ENCODE assay signal across 15 cellular contexts in the genomic region with DNA sequence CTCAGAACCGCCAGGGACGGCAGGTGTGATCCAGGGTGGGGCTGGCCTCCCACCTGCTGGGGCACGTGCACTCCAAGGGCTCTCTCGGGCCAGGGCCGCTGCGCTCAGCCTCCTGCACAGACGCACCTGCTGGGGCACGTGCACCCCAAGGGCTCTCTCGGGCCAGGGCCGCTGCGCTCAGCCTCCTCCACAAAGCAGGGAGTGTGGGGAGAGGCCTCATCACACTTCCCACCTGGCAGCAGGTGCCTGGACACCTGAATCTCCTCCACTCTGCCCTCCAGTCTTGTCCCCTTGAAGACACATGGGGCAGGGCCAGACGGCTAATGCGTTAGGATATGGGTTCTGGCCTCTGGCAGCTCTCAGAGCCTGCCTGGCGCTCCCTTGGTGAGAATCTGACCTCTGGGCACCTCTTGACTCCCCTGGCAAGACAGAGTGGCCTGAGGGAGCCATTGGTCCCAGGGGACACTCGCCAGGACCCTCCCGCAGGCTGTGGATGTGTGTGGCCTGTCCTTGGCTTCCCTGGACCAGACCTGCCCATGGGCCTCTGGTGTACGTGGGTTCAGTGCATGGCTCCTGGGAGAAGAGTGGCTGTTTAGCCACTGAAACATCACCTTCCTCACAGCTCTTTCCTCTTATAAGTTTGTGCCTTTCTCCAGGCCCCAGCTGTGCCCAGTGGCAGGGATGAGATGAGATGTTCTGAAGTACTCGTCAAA.
DNase-seq lines count a peak whose midpoint lies in the region; ATAC-seq and TF ChIP-seq lines count a peak whose summit lies in the region.
"Had no signal": no experiment of that assay in that cellular context is flagged by ENCODE, and none has a peak within 500 bp of the region (broad histone marks: within the 10 kb centered on the region; RNA-seq: fewer than 3 reads in every experiment).

No MANE protein-coding gene starts in this region.

- H3K4me1 ChIP-seq in sigmoid colon, result no peaks in the 10 kb centered on the region

- H3K27ac Mint-ChIP-seq in activated CD8-positive, alpha-beta memory T cell treated with anti-CD3 and anti-CD28 coated beads, Interleukin-2, amount 10 ng/mL, durations not matched to agents 7 days and 5 days, result no peak overlapping the region
- no peak overlapping the region for H3K27ac Mint-ChIP-seq in type B pancreatic cell
- H3K27ac Mint-ChIP-seq in activated CD4-positive, alpha-beta memory T cell treated with anti-CD3 and anti-CD28 coated beads for 36 hours, result no peak overlapping the region
- H3K27ac Mint-ChIP-seq: activated T-helper 1 cell treated with anti-CD3 and anti-CD28 coated beads, Interleukin-12 subunit alpha, Interleukin-12 subunit beta, Interleukin-2, Interleukin-4 antibody, amounts not matched to agents 30 ng/mL and 10 ng/mL and 1 ng/mL, durations not matched to agents 14 hours and 24 hours and 36 hours; naive B cell; progenitor cell of endocrine pancreas; stimulated activated naive CD8-positive, alpha-beta T cell treated with anti-CD3 and anti-CD28 coated beads, Interleukin-15, amount 100 ng/mL, for 72 hours had no signal

- WGBS in sigmoid colon, 2 donors, result 36 to 77% methylated on average over 18 of the region's 18 CpGs

- H3K36me3 Mint-ChIP-seq in activated CD8-positive, alpha-beta memory T cell treated with anti-CD3 and anti-CD28 coated beads, Interleukin-2, amount 10 ng/mL, durations not matched to agents 7 days and 5 days, result no peaks in the 10 kb centered on the region
- H3K36me3 Mint-ChIP-seq in type B pancreatic cell, result no peaks in the 10 kb centered on the region
- H3K36me3 Mint-ChIP-seq in activated CD4-positive, alpha-beta memory T cell treated with anti-CD3 and anti-CD28 coated beads for 36 hours, result no peaks in the 10 kb centered on the region
- H3K36me3 Mint-ChIP-seq: naive B cell had no signal

- H3K9me3 Mint-ChIP-seq in activated CD8-positive, alpha-beta memory T cell treated with anti-CD3 and anti-CD28 coated beads, Interleukin-2, amount 10 ng/mL, durations not matched to agents 7 days and 5 days (ENCODE audit: low read depth), result no peaks in the 10 kb centered on the region
- H3K9me3 Mint-ChIP-seq in type B pancreatic cell, result no peaks in the 10 kb centered on the region
- H3K9me3 Mint-ChIP-seq in activated CD4-positive, alpha-beta memory T cell treated with anti-CD3 and anti-CD28 coated beads for 36 hours, result no peaks in the 10 kb centered on the region
- H3K9me3 Mint-ChIP-seq: activated T-helper 1 cell treated with anti-CD3 and anti-CD28 coated beads, Interleukin-12 subunit alpha, Interleukin-12 subunit beta, Interleukin-2, Interleukin-4 antibody, amounts not matched to agents 30 ng/mL and 10 ng/mL and 1 ng/mL, durations not matched to agents 14 hours and 24 hours and 36 hours; stimulated activated naive CD8-positive, alpha-beta T cell treated with anti-CD3 and anti-CD28 coated beads, Interleukin-15, amount 100 ng/mL, for 72 hours had no signal

- peaks cover 11% of the 10 kb centered on the region for H3K9me3 ChIP-seq in WERI-Rb-1 (ENCODE audit: severe bottlenecking)
- no peaks in the 10 kb centered on the region for H3K9me3 ChIP-seq in sigmoid colon

- CTCF ChIA-PET in activated CD8-positive, alpha-beta memory T cell treated with anti-CD3 and anti-CD28 coated beads, Interleukin-2, amount 10 ng/mL, durations not matched to agents 7 days and 5 days (lab: Charles Lee), result no interaction called here
- CTCF ChIA-PET in activated CD4-positive, alpha-beta memory T cell treated with anti-CD3 and anti-CD28 coated beads for 36 hours (lab: Charles Lee), result no interaction called here

- no peaks in the 10 kb centered on the region for H3K36me3 ChIP-seq in WERI-Rb-1
- no peaks in the 10 kb centered on the region for H3K36me3 ChIP-seq in sigmoid colon

- no peak for TF ChIP-seq EP300 in sigmoid colon (IDR thresholded peaks at IDR 0.05)

- peak; percentile 38 for DNase-seq in activated CD8-positive, alpha-beta memory T cell treated with anti-CD3 and anti-CD28 coated beads, Interleukin-2, amount 10 ng/mL, durations not matched to agents 7 days and 5 days
- no peak for DNase-seq in activated CD8-positive, alpha-beta memory T cell treated with anti-CD3 and anti-CD28 coated beads, Interleukin-2, amount 50 U/mL, for 4 hours
- DNase-seq in NCI-H2107 (lab: John Stamatoyannopoulos, UW), result peak; percentile 33
- DNase-seq in WERI-Rb-1, result no peak
- DNase-seq in sigmoid colon, result peak; percentile 53
- no peak for DNase-seq in type B pancreatic cell (ENCODE audit: extremely low spot score, unreplicated experiment)
- no peak for DNase-seq in activated CD4-positive, alpha-beta memory T cell treated with anti-CD3 and anti-CD28 coated beads for 36 hours
- DNase-seq: activated CD4-positive, alpha-beta T cell treated with anti-CD3 and anti-CD28 coated beads, Interleukin-2, amount 50 U/mL, for 1 hour; foreskin fibroblast; naive B cell; stimulated activated naive CD8-positive, alpha-beta T cell treated with anti-CD3 and anti-CD28 coated beads, Interleukin-15, amount 100 ng/mL, for 72 hours; T-helper 9 cell had no signal

- H3K27ac ChIP-seq in WERI-Rb-1 (peak overlapping the region; percentile 91), sigmoid colon (no peak overlapping the region)

- H3K27me3 Mint-ChIP-seq in activated CD8-positive, alpha-beta memory T cell treated with anti-CD3 and anti-CD28 coated beads, Interleukin-2, amount 10 ng/mL, durations not matched to agents 7 days and 5 days, result no peaks in the 10 kb centered on the region
- peaks cover 3% of the 10 kb centered on the region for H3K27me3 Mint-ChIP-seq in type B pancreatic cell
- peaks cover 4% of the 10 kb centered on the region for H3K27me3 Mint-ChIP-seq in activated CD4-positive, alpha-beta memory T cell treated with anti-CD3 and anti-CD28 coated beads for 36 hours
- H3K27me3 Mint-ChIP-seq: progenitor cell of endocrine pancreas had no signal

- TF ChIP-seq POLR2A in sigmoid colon (IDR thresholded peaks at IDR 0.05), result no peak

- no peak for ATAC-seq in activated CD8-positive, alpha-beta memory T cell treated with anti-CD3 and anti-CD28 coated beads, Interleukin-2, amount 10 ng/mL, durations not matched to agents 7 days and 5 days
- no peak for ATAC-seq in HG02763 (IDR thresholded peaks at IDR 0.05; ENCODE audit: unreplicated experiment)
- ATAC-seq: stimulated activated naive CD8-positive, alpha-beta T cell treated with anti-CD3 and anti-CD28 coated beads, Interleukin-15, amount 100 ng/mL, for 72 hours had no signal

- TF ChIP-seq CTCF in WERI-Rb-1 (IDR thresholded peaks at IDR 0.05; ENCODE audit: low read depth, low read length) (no peak), sigmoid colon (IDR thresholded peaks at IDR 0.05) (no peak), type B pancreatic cell (conservative IDR thresholded peaks at IDR 0.05) (no peak)

- POLR2A ChIA-PET in activated CD4-positive, alpha-beta memory T cell treated with anti-CD3 and anti-CD28 coated beads for 36 hours (lab: Charles Lee), result no interaction called here

- intact Hi-C loops in sigmoid colon (cut with DNase I), result no loop called here
- intact Hi-C loops in activated CD4-positive, alpha-beta memory T cell treated with anti-CD3 and anti-CD28 coated beads for 36 hours (cut with micrococcal nuclease), result no loop called here

- no peaks in the 10 kb centered on the region for H3K27me3 ChIP-seq in WERI-Rb-1 (ENCODE audit: insufficient read depth, low read depth, severe bottlenecking)
- H3K27me3 ChIP-seq in sigmoid colon, result peaks cover 0 to 34% (median 17%) of the 10 kb centered on the region in 3 donors

- H3K4me3 ChIP-seq in WERI-Rb-1 (ENCODE audit: low read depth, low read length) (no peak overlapping the region), sigmoid colon (no peak overlapping the region)

- no peak overlapping the region for H3K4me3 Mint-ChIP-seq in activated CD8-positive, alpha-beta memory T cell treated with anti-CD3 and anti-CD28 coated beads, Interleukin-2, amount 10 ng/mL, durations not matched to agents 7 days and 5 days
- no peak overlapping the region for H3K4me3 Mint-ChIP-seq in type B pancreatic cell
- no peak overlapping the region for H3K4me3 Mint-ChIP-seq in activated CD4-positive, alpha-beta memory T cell treated with anti-CD3 and anti-CD28 coated beads for 36 hours
- H3K4me3 Mint-ChIP-seq: activated T-helper 1 cell treated with anti-CD3 and anti-CD28 coated beads, Interleukin-12 subunit alpha, Interleukin-12 subunit beta, Interleukin-2, Interleukin-4 antibody, amounts not matched to agents 30 ng/mL and 10 ng/mL and 1 ng/mL, durations not matched to agents 14 hours and 24 hours and 36 hours; naive B cell; stimulated activated naive CD8-positive, alpha-beta T cell treated with anti-CD3 and anti-CD28 coated beads, Interleukin-15, amount 100 ng/mL, for 72 hours had no signal

- H3K4me1 Mint-ChIP-seq in activated CD8-positive, alpha-beta memory T cell treated with anti-CD3 and anti-CD28 coated beads, Interleukin-2, amount 10 ng/mL, durations not matched to agents 7 days and 5 days, result no peaks in the 10 kb centered on the region
- H3K4me1 Mint-ChIP-seq in type B pancreatic cell (ENCODE audit: unreplicated experiment), result no peaks in the 10 kb centered on the region
- no peaks in the 10 kb centered on the region for H3K4me1 Mint-ChIP-seq in activated CD4-positive, alpha-beta memory T cell treated with anti-CD3 and anti-CD28 coated beads for 36 hours (ENCODE audit: low read depth)
- H3K4me1 Mint-ChIP-seq: naive B cell; stimulated activated naive CD8-positive, alpha-beta T cell treated with anti-CD3 and anti-CD28 coated beads, Interleukin-15, amount 100 ng/mL, for 72 hours had no signal

Comparison
In these comparisons a context has a peak if more than half of its experiments do, and no peak if none do; other contexts are left out.
1. DNase-seq: peak in activated CD8-positive, alpha-beta memory T cell treated with anti-CD3 and anti-CD28 coated beads, Interleukin-2, amount 10 ng/mL, durations not matched to agents 7 days and 5 days (single experiment), NCI-H2107 (single experiment) and sigmoid colon (single experiment); none in activated CD8-positive, alpha-beta memory T cell treated with anti-CD3 and anti-CD28 coated beads, Interleukin-2, amount 50 U/mL, for 4 hours (single experiment), WERI-Rb-1 (single experiment), type B pancreatic cell (single experiment) and activated CD4-positive, alpha-beta memory T cell treated with anti-CD3 and anti-CD28 coated beads for 36 hours (single experiment).